ENCODE assay signal across 12 cellular contexts in the genomic region with DNA sequence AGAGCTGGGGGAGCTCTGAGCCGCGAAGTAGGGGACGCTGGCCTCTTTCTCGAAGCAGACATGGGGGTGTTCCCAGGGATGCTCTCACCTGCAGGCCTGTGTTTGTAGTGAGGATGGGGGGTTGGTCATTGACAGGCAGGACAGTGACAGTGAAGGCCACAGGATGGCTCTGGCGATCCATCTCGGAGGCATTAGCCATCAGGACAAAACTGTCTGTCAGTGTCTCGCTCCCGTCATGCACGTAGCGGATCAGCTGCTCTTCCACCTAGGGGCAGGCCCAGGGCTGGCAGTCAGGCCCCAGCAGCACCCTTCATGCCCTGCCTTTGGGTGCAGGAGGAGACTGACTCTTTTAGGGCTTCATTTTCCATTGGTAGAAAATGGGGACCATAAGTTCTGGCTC. TPM values are rescaled to one million over a fixed set of nuclear protein-coding genes. Genes with fewer than 3 reads are reported as not detected.
"Had no signal": no experiment of that assay in that cellular context is flagged by ENCODE, and none has a peak within 500 bp of the region (broad histone marks: within the 10 kb centered on the region; RNA-seq: fewer than 3 reads in every experiment).

No MANE protein-coding gene starts in this region.

- H3K27ac Mint-ChIP-seq: activated naive CD8-positive, alpha-beta T cell treated with anti-CD3 and anti-CD28 coated beads, Interleukin-2, amount 10 ng/mL, durations not matched to agents 7 days and 5 days; activated T-helper 1 cell treated with anti-CD3 and anti-CD28 coated beads, Interleukin-12 subunit alpha, Interleukin-12 subunit beta, Interleukin-2, Interleukin-4 antibody, amounts not matched to agents 30 ng/mL and 10 ng/mL and 1 ng/mL, durations not matched to agents 14 hours and 24 hours and 36 hours had no signal

- H3K9me3 Mint-ChIP-seq: activated naive CD8-positive, alpha-beta T cell treated with anti-CD3 and anti-CD28 coated beads, Interleukin-2, amount 10 ng/mL, durations not matched to agents 7 days and 5 days; activated T-helper 1 cell treated with anti-CD3 and anti-CD28 coated beads, Interleukin-12 subunit alpha, Interleukin-12 subunit beta, Interleukin-2, Interleukin-4 antibody, amounts not matched to agents 30 ng/mL and 10 ng/mL and 1 ng/mL, durations not matched to agents 14 hours and 24 hours and 36 hours had no signal

- ATAC-seq: esophagus mucosa, left colon, upper lobe of right lung had no signal

- H3K36me3 Mint-ChIP-seq: activated naive CD8-positive, alpha-beta T cell treated with anti-CD3 and anti-CD28 coated beads, Interleukin-2, amount 10 ng/mL, durations not matched to agents 7 days and 5 days had no signal

- H3K4me1 Mint-ChIP-seq: activated naive CD8-positive, alpha-beta T cell treated with anti-CD3 and anti-CD28 coated beads, Interleukin-2, amount 10 ng/mL, durations not matched to agents 7 days and 5 days had no signal

- H3K27me3 Mint-ChIP-seq: activated naive CD8-positive, alpha-beta T cell treated with anti-CD3 and anti-CD28 coated beads, Interleukin-2, amount 10 ng/mL, durations not matched to agents 7 days and 5 days had no signal

- H3K4me3 Mint-ChIP-seq: activated naive CD8-positive, alpha-beta T cell treated with anti-CD3 and anti-CD28 coated beads, Interleukin-2, amount 10 ng/mL, durations not matched to agents 7 days and 5 days; activated T-helper 1 cell treated with anti-CD3 and anti-CD28 coated beads, Interleukin-12 subunit alpha, Interleukin-12 subunit beta, Interleukin-2, Interleukin-4 antibody, amounts not matched to agents 30 ng/mL and 10 ng/mL and 1 ng/mL, durations not matched to agents 14 hours and 24 hours and 36 hours had no signal

- DNase-seq: activated CD4-positive, CD25-positive, alpha-beta regulatory T cell treated with anti-CD3 and anti-CD28 coated beads, Interleukin-2, amount 50 U/mL, for 72 hours; activated naive CD8-positive, alpha-beta T cell treated with anti-CD3 and anti-CD28 coated beads, Interleukin-2, amount 10 ng/mL, durations not matched to agents 7 days and 5 days; anterior cingulate cortex; left colon; midbrain; ovary; stimulated activated CD4-positive, alpha-beta T cell treated with anti-CD3 and anti-CD28 coated beads, Interleukin-1b, Interleukin-23, amount 100 ng/mL, for 48 hours; stomach; T1000; upper lobe of right lung had no signal

RNA-seq across cellular contexts. Expression of a gene that starts 28.0 kb away (rescaled TPM):
- total RNA-seq: activated naive CD8-positive, alpha-beta T cell treated with anti-CD3 and anti-CD28 coated beads, Interleukin-2, amount 10 ng/mL, durations not matched to agents 7 days and 5 days; activated T-helper 1 cell treated with anti-CD3 and anti-CD28 coated beads, Interleukin-12 subunit alpha, Interleukin-12 subunit beta, Interleukin-2, Interleukin-4 antibody, amounts not matched to agents 30 ng/mL and 10 ng/mL and 1 ng/mL, durations not matched to agents 14 hours and 24 hours and 36 hours had no signal
